20 cellular contexts compared by ENCODE assay signal in genomic region chr14:22304324-22304723, GRCh38.
DNase-seq lines count a peak whose midpoint lies in the region; ATAC-seq and TF ChIP-seq lines count a peak whose summit lies in the region.
"Had no signal": no experiment of that assay in that cellular context is flagged by ENCODE, and none has a peak within 500 bp of the region (broad histone marks: within the 10 kb centered on the region; RNA-seq: fewer than 3 reads in every experiment).

No MANE protein-coding gene starts in this region.

- H3K4me3 ChIP-seq in OCI-LY7 (ENCODE audit: low read depth, low read length, poor library complexity, severe bottlenecking) = no peak overlapping the region
- no peak overlapping the region for H3K4me3 ChIP-seq in trophoblast cell (ENCODE audit: low read depth, low read length)
- H3K4me3 ChIP-seq: GM23248, testis had no signal

- no peak for DNase-seq in activated T-cell treated with anti-CD3 and anti-CD28 coated beads, Interleukin-2, amount 50 U/mL, for 72 hours
- DNase-seq in activated T-cell treated with anti-CD3 and anti-CD28 coated beads for 4 hours = no peak
- peak; percentile 16 for DNase-seq in OCI-LY7 (ENCODE audit: low spot score)
- no peak for DNase-seq in chondrocyte (ENCODE audit: low spot score)
- DNase-seq in trophoblast cell = no peak
- DNase-seq in GOT3 (lab: John Stamatoyannopoulos, UW) = no peak
- DNase-seq: activated effector memory CD4-positive, alpha-beta T cell treated with anti-CD3 and anti-CD28 coated beads, Interleukin-2, amount 50 U/mL, for 16 hours; Caco-2; effector memory CD8-positive, alpha-beta T cell; left colon; NCI-H1048; NCI-H345; occipital lobe; stimulated activated CD4-positive, alpha-beta T cell treated with anti-CD3 and anti-CD28 coated beads, Interleukin-15, amount 100 ng/mL, for 24 hours; testis had no signal

- H4K91ac ChIP-seq in trophoblast cell (ENCODE audit: low read depth, low read length) = no peak overlapping the region

- no peaks in the 10 kb centered on the region for H3K36me3 Mint-ChIP-seq in activated T-cell treated with anti-CD3 and anti-CD28 coated beads, Interleukin-2, amount 50 U/mL, for 72 hours (ENCODE audit: insufficient read depth in 2 of 2)
- H3K36me3 Mint-ChIP-seq in chondrocyte (ENCODE audit: low read depth) = no peaks in the 10 kb centered on the region

- H3K9ac ChIP-seq in trophoblast cell (ENCODE audit: low read length) = peak overlapping the region; percentile 62
- H3K9ac ChIP-seq: GM23248, KMS-11 had no signal

- H2AFZ ChIP-seq in OCI-LY7 (ENCODE audit: low read length) (peak overlapping the region; percentile 16; the same call in 1 of the 2 replicates), trophoblast cell (ENCODE audit: insufficient read depth, low read length, poor library complexity) (no peak overlapping the region)
- H2AFZ ChIP-seq: GM23248 had no signal

- H3K9me3 ChIP-seq in OCI-LY7 (ENCODE audit: low read length) (no peaks in the 10 kb centered on the region), trophoblast cell (ENCODE audit: insufficient read depth, low read depth, low read length) (peaks cover 2% of the 10 kb centered on the region)
- H3K9me3 ChIP-seq: testis had no signal

- intact Hi-C loops in OCI-LY7 (cut with micrococcal nuclease; ENCODE audit: unreplicated experiment) = no loop called here

- H3K36me3 ChIP-seq in OCI-LY7 (ENCODE audit: insufficient read depth, low read length) (no peaks in the 10 kb centered on the region), trophoblast cell (ENCODE audit: control insufficient read depth in 1 of 2, insufficient read depth in 2 of 2, low read length in 2 of 2) (no peaks in the 10 kb centered on the region)

- H3K4me3 Mint-ChIP-seq in activated T-cell treated with anti-CD3 and anti-CD28 coated beads, Interleukin-2, amount 50 U/mL, for 72 hours = peak overlapping the region; percentile 52 to 74
- H3K4me3 Mint-ChIP-seq in chondrocyte (ENCODE audit: unreplicated experiment) = no peak overlapping the region

- no CpG with 5 or more reads among the region's 6 CpGs for WGBS in trophoblast cell (ENCODE audit: extremely low coverage, insufficient coverage, insufficient read length)

- no peak for ATAC-seq in activated T-cell treated with anti-CD3 and anti-CD28 coated beads, Interleukin-2, amount 50 U/mL, for 72 hours (replicated peaks in 1 of 2)
- ATAC-seq in GM18867 (IDR thresholded peaks at IDR 0.05; ENCODE audit: unreplicated experiment) (no peak), GM21526 (IDR thresholded peaks at IDR 0.05; ENCODE audit: low FRiP score, unreplicated experiment) (no peak)
- ATAC-seq: effector memory CD8-positive, alpha-beta T cell; left colon had no signal

- H3K9me2 ChIP-seq in OCI-LY7 (ENCODE audit: insufficient read depth, low read length) = no peaks in the 10 kb centered on the region

- no peaks in the 10 kb centered on the region for H3K4me1 Mint-ChIP-seq in activated T-cell treated with anti-CD3 and anti-CD28 coated beads, Interleukin-2, amount 50 U/mL, for 72 hours (ENCODE audit: low read depth)
- H3K4me1 Mint-ChIP-seq in chondrocyte (ENCODE audit: low read depth) = peaks cover 45% of the 10 kb centered on the region

- no peak overlapping the region for H3K23ac ChIP-seq in trophoblast cell (ENCODE audit: low read length)

- H3K79me2 ChIP-seq in OCI-LY7 (ENCODE audit: insufficient read depth, low read depth, low read length) (no peaks in the 10 kb centered on the region), trophoblast cell (ENCODE audit: control insufficient read depth, insufficient read depth, low read length, poor library complexity) (no peaks in the 10 kb centered on the region)

- H3K79me1 ChIP-seq in trophoblast cell (ENCODE audit: low read length) = no peaks in the 10 kb centered on the region

- H3K27ac Mint-ChIP-seq in activated T-cell treated with anti-CD3 and anti-CD28 coated beads, Interleukin-2, amount 50 U/mL, for 72 hours = no peak overlapping the region
- H3K27ac Mint-ChIP-seq in chondrocyte (ENCODE audit: unreplicated experiment) = peak overlapping the region; percentile 65
- H3K27ac Mint-ChIP-seq: effector memory CD8-positive, alpha-beta T cell had no signal

- POLR2A ChIA-PET in OCI-LY7 (lab: Charles Lee) = interaction anchor here (0.6 to 0.7 kb wide), 2 partner anchors 9 to 166 kb away, joined by 3 read pairs; no protein-coding TSS in a partner anchor

- H3K4me1 ChIP-seq in OCI-LY7 (ENCODE audit: insufficient read depth, low read length, poor library complexity, severe bottlenecking) = no peaks in the 10 kb centered on the region
- no peaks in the 10 kb centered on the region for H3K4me1 ChIP-seq in trophoblast cell (ENCODE audit: control insufficient read depth in 1 of 2, insufficient read depth in 2 of 2, low read length in 2 of 2)
- H3K4me1 ChIP-seq: testis had no signal

- H2BK5ac ChIP-seq in trophoblast cell (ENCODE audit: low read depth, low read length, poor library complexity) = no peak overlapping the region

- TF ChIP-seq CTCF in OCI-LY7 (conservative IDR thresholded peaks at IDR 0.05; ENCODE audit: low read length) (no peak), chondrocyte (IDR thresholded peaks at IDR 0.05) (no peak)

- H4K20me1 ChIP-seq in OCI-LY7 (ENCODE audit: insufficient read depth, low read length) = no peaks in the 10 kb centered on the region; the same call in 1 of the 2 replicates

- no TSS peak for BruUV-seq in OCI-LY7 (replicated peaks; lab: Mats Ljungman, UMichigan)

- H3K4me2 ChIP-seq in OCI-LY7 (ENCODE audit: low read length) (no peak overlapping the region), trophoblast cell (ENCODE audit: low read length) (no peak overlapping the region)
- H3K4me2 ChIP-seq: KMS-11 had no signal

- H3K9me3 Mint-ChIP-seq in activated T-cell treated with anti-CD3 and anti-CD28 coated beads, Interleukin-2, amount 50 U/mL, for 72 hours = no peaks in the 10 kb centered on the region
- H3K9me3 Mint-ChIP-seq in chondrocyte (ENCODE audit: low read depth) = no peaks in the 10 kb centered on the region
- H3K9me3 Mint-ChIP-seq: effector memory CD8-positive, alpha-beta T cell had no signal

- no peak overlapping the region for H4K12ac ChIP-seq in trophoblast cell (ENCODE audit: low read depth, low read length)

- H2BK12ac ChIP-seq in trophoblast cell (ENCODE audit: low read length) = no peak overlapping the region

- H3K27me3 ChIP-seq in trophoblast cell (ENCODE audit: insufficient read depth, low read length) = no peaks in the 10 kb centered on the region
- H3K27me3 ChIP-seq: testis had no signal

- no peak overlapping the region for H4K8ac ChIP-seq in trophoblast cell (ENCODE audit: low read depth, low read length)

- H3K27me3 Mint-ChIP-seq in activated T-cell treated with anti-CD3 and anti-CD28 coated beads, Interleukin-2, amount 50 U/mL, for 72 hours (ENCODE audit: low read depth) = no peaks in the 10 kb centered on the region
- H3K27me3 Mint-ChIP-seq in chondrocyte (ENCODE audit: low read depth) = no peaks in the 10 kb centered on the region
- H3K27me3 Mint-ChIP-seq: effector memory CD8-positive, alpha-beta T cell had no signal

- no peak overlapping the region for H3K27ac ChIP-seq in OCI-LY7 (ENCODE audit: low read depth, low read length, poor library complexity, severe bottlenecking)
- H3K27ac ChIP-seq in trophoblast cell (ENCODE audit: low read depth, low read length) = no peak overlapping the region
- H3K27ac ChIP-seq: GM23248, KMS-11, RWPE1, testis had no signal

- H3K4ac ChIP-seq in trophoblast cell (ENCODE audit: low read depth, low read length) = no peak overlapping the region

- CTCF ChIA-PET in OCI-LY7 (lab: Charles Lee; ENCODE audit: unreplicated experiment) = no interaction called here

- no peak overlapping the region for H3K14ac ChIP-seq in trophoblast cell (ENCODE audit: low read length)

- no peak overlapping the region for H3K18ac ChIP-seq in trophoblast cell (ENCODE audit: low read length)

- H2AK5ac ChIP-seq in trophoblast cell (ENCODE audit: low read length) = no peak overlapping the region

- H2BK120ac ChIP-seq in trophoblast cell (ENCODE audit: insufficient read depth, low read length, poor library complexity) = no peak overlapping the region
